Comparison of ENCODE assay signal across 21 cellular contexts in genomic region chr3:94114667-94115066, GRCh38. TPM values are rescaled to one million over a fixed set of nuclear protein-coding genes. Genes with fewer than 3 reads are reported as not detected.
DNase-seq lines count a peak whose midpoint lies in the region; ATAC-seq and TF ChIP-seq lines count a peak whose summit lies in the region.
"Had no signal": no experiment of that assay in that cellular context is flagged by ENCODE, and none has a peak within 500 bp of the region (broad histone marks: within the 10 kb centered on the region; RNA-seq: fewer than 3 reads in every experiment).

No MANE protein-coding gene starts in this region.

- no peaks in the 10 kb centered on the region for H3K9me3 ChIP-seq in lower lobe of right lung
- H3K9me3 ChIP-seq: A549, BE2C, SJSA1 had no signal

- no peaks in the 10 kb centered on the region for H3K27me3 ChIP-seq in lower lobe of right lung (ENCODE audit: low read depth)
- H3K27me3 ChIP-seq: BE2C, SJSA1 had no signal

- ATAC-seq in lower lobe of right lung (no peak), GM18870 (IDR thresholded peaks at IDR 0.05; ENCODE audit: unreplicated experiment) (no peak)
- ATAC-seq: A549 had no signal

- peaks cover 23% of the 10 kb centered on the region for H3K36me3 Mint-ChIP-seq in activated T-helper 2 cell treated with anti-CD3 and anti-CD28 coated beads, Interferon-gamma antibody, Interleukin-2, Interleukin-4, amounts not matched to agents 10 μg/mL and 5 μg/mL and 100 μg/mL, durations not matched to agents 14 hours and 24 hours and 36 hours (ENCODE audit: low read depth)

- H3K4me3 Mint-ChIP-seq in activated T-helper 2 cell treated with anti-CD3 and anti-CD28 coated beads, Interferon-gamma antibody, Interleukin-2, Interleukin-4, amounts not matched to agents 10 μg/mL and 5 μg/mL and 100 μg/mL, durations not matched to agents 14 hours and 24 hours and 36 hours (ENCODE audit: low read depth) = no peak overlapping the region
- H3K4me3 Mint-ChIP-seq: CD14-positive monocyte; CD8-positive, alpha-beta memory T cell; T-helper 1 cell treated with Interleukin-12 subunit alpha and Interleukin-12 subunit beta and Interleukin-4 antibody, amounts not matched to agents 30 μg/mL and 1 μg/mL, for 36 hours had no signal

- H3K27ac ChIP-seq in lower lobe of right lung = no peak overlapping the region
- H3K27ac ChIP-seq: A549, SJSA1 had no signal

- H3K4me1 Mint-ChIP-seq in activated T-helper 2 cell treated with anti-CD3 and anti-CD28 coated beads, Interferon-gamma antibody, Interleukin-2, Interleukin-4, amounts not matched to agents 10 μg/mL and 5 μg/mL and 100 μg/mL, durations not matched to agents 14 hours and 24 hours and 36 hours (ENCODE audit: low read depth) = no peaks in the 10 kb centered on the region

- no peak for TF ChIP-seq CTCF in foreskin fibroblast (IDR thresholded peaks at IDR 0.05; ENCODE audit: low read depth, low read length)
- TF ChIP-seq CTCF in lower lobe of right lung (IDR thresholded peaks at IDR 0.05) = no peak

- H3K9me3 Mint-ChIP-seq in activated T-helper 2 cell treated with anti-CD3 and anti-CD28 coated beads, Interferon-gamma antibody, Interleukin-2, Interleukin-4, amounts not matched to agents 10 μg/mL and 5 μg/mL and 100 μg/mL, durations not matched to agents 14 hours and 24 hours and 36 hours = no peaks in the 10 kb centered on the region
- H3K9me3 Mint-ChIP-seq: CD14-positive monocyte; CD8-positive, alpha-beta memory T cell; T-helper 1 cell treated with Interleukin-12 subunit alpha and Interleukin-12 subunit beta and Interleukin-4 antibody, amounts not matched to agents 30 μg/mL and 1 μg/mL, for 36 hours had no signal

- H3K4me3 ChIP-seq in foreskin fibroblast (ENCODE audit: low read depth in 1 of 2, low read length in 2 of 2) (peak overlapping the region in 1 of 2 donors; percentile 23), lower lobe of right lung (no peak overlapping the region)
- H3K4me3 ChIP-seq: A549, SJSA1 had no signal

- H3K4me1 ChIP-seq in lower lobe of right lung = no peaks in the 10 kb centered on the region
- H3K4me1 ChIP-seq: A549, SJSA1 had no signal

- peak; percentile 8 for DNase-seq in EH (ENCODE audit: low read depth)
- DNase-seq in RPMI7951 (ENCODE audit: low read depth) = peak; percentile 13
- peak; percentile 13 for DNase-seq in cerebellar cortex (ENCODE audit: low spot score)
- peak; percentile 20 to 70 for DNase-seq in foreskin fibroblast
- no peak for DNase-seq in lower lobe of right lung
- DNase-seq in glomerular visceral epithelial cell (ENCODE audit: extremely low spot score) = no peak
- no peak for DNase-seq in activated T-helper 2 cell treated with anti-CD3 and anti-CD28 coated beads, Interferon-gamma antibody, Interleukin-2, Interleukin-4, amounts not matched to agents 10 μg/mL and 5 μg/mL and 100 μg/mL, durations not matched to agents 14 hours and 24 hours and 36 hours (ENCODE audit: low spot score)
- DNase-seq: BE2C; Calu3; CD8-positive, alpha-beta memory T cell; NCI-H1048; NCI-H345; NCI-H774; PC-3; Right ventricle myocardium superior; RPMI8226 had no signal

- peaks cover 30% of the 10 kb centered on the region for H3K36me3 ChIP-seq in lower lobe of right lung

- intact Hi-C loops in lower lobe of right lung (cut with DNase I) = no loop called here
- intact Hi-C loops in activated T-helper 2 cell treated with anti-CD3 and anti-CD28 coated beads, Interferon-gamma antibody, Interleukin-2, Interleukin-4, amounts not matched to agents 10 μg/mL and 5 μg/mL and 100 μg/mL, durations not matched to agents 14 hours and 24 hours and 36 hours (cut with micrococcal nuclease) = no loop called here

- no peaks in the 10 kb centered on the region for H3K27me3 Mint-ChIP-seq in activated T-helper 2 cell treated with anti-CD3 and anti-CD28 coated beads, Interferon-gamma antibody, Interleukin-2, Interleukin-4, amounts not matched to agents 10 μg/mL and 5 μg/mL and 100 μg/mL, durations not matched to agents 14 hours and 24 hours and 36 hours (ENCODE audit: low read depth)
- H3K27me3 Mint-ChIP-seq: CD8-positive, alpha-beta memory T cell had no signal

- no peak overlapping the region for H3K27ac Mint-ChIP-seq in activated T-helper 2 cell treated with anti-CD3 and anti-CD28 coated beads, Interferon-gamma antibody, Interleukin-2, Interleukin-4, amounts not matched to agents 10 μg/mL and 5 μg/mL and 100 μg/mL, durations not matched to agents 14 hours and 24 hours and 36 hours
- H3K27ac Mint-ChIP-seq: CD8-positive, alpha-beta memory T cell; T-helper 1 cell treated with Interleukin-12 subunit alpha and Interleukin-12 subunit beta and Interleukin-4 antibody, amounts not matched to agents 30 μg/mL and 1 μg/mL, for 36 hours had no signal

RNA-seq across cellular contexts. Expression of gene NSUN3, which starts 51.8 kb away (rescaled TPM):
- 9.7 and 12.3 TPM in 2 replicates for total RNA-seq in RPMI7951 (2014; rRNA removed; shearing (Covaris generic))
- total RNA-seq in lower lobe of right lung = 18.0 TPM
- 20.4 and 21.4 TPM in 2 replicates for total RNA-seq in activated T-helper 2 cell treated with anti-CD3 and anti-CD28 coated beads, Interferon-gamma antibody, Interleukin-2, Interleukin-4, amounts not matched to agents 10 μg/mL and 5 μg/mL and 100 μg/mL, durations not matched to agents 14 hours and 24 hours and 36 hours

RNA-seq across cellular contexts. Expression of gene DHFR2, which starts 52.0 kb away (rescaled TPM):
- total RNA-seq in RPMI7951 (2014; rRNA removed; shearing (Covaris generic)) = 4.0 and 4.6 TPM in 2 replicates
- 9.2 TPM for total RNA-seq in lower lobe of right lung
- total RNA-seq in activated T-helper 2 cell treated with anti-CD3 and anti-CD28 coated beads, Interferon-gamma antibody, Interleukin-2, Interleukin-4, amounts not matched to agents 10 μg/mL and 5 μg/mL and 100 μg/mL, durations not matched to agents 14 hours and 24 hours and 36 hours = 10.0 and 11.1 TPM in 2 replicates

Comparison
In these comparisons a context has a peak if more than half of its experiments do, and no peak if none do; other contexts are left out.
1. DNase-seq: peak in EH (single experiment), RPMI7951 (single experiment), cerebellar cortex (single experiment) and foreskin fibroblast (2 of 2); none in lower lobe of right lung (single experiment), glomerular visceral epithelial cell (single experiment) and activated T-helper 2 cell treated with anti-CD3 and anti-CD28 coated beads, Interferon-gamma antibody, Interleukin-2, Interleukin-4, amounts not matched to agents 10 μg/mL and 5 μg/mL and 100 μg/mL, durations not matched to agents 14 hours and 24 hours and 36 hours (single experiment).